Comparison of ENCODE assay signal across 1 cellular context in genomic region chr22:21623402-21623970, GRCh38.
TF ChIP-seq lines count a peak whose summit lies in the region.

No MANE protein-coding gene starts in this region.

TF ChIP-seq in GM23338, 12 proteins besides CTCF, POLR2A, EP300 and RAD21 (continued from another document):
- TF ChIP-seq ZNF462 (CRISPR knock-in tag; IDR thresholded peaks at IDR 0.05) (no peak), NANOG (IDR thresholded peaks at IDR 0.05; ENCODE audit: borderline replicate concordance) (no peak), POLR2AphosphoS5 (IDR thresholded peaks at IDR 0.05; ENCODE audit: low read depth) (no peak), EZH2 (IDR thresholded peaks at IDR 0.05; ENCODE audit: low read depth, unreplicated experiment) (no peak)
